ENCODE assay signal across 13 cellular contexts in the genomic region with DNA sequence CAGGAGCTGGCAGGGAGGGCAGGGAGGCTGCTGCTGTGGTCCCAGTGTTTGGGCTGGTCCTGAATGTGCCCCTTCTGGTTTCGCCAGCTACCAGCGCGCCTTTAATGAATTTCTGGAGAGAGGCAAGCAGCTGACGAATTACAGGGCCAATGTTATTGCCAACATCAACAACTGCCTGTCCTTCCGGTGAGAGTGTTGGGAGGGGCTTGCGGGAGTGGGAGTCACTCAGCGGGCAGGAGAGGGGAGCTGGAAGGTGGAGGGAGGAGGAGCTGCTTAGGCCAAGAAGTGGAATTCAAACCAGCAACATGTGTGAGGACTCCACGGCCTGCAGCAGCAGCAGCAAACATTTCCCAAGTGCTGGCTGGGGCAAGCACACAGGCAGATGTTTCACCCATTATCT. TPM values are rescaled to one million over a fixed set of nuclear protein-coding genes. Genes with fewer than 3 reads are reported as not detected.
DNase-seq lines count a peak whose midpoint lies in the region; ATAC-seq, FAIRE-seq and TF ChIP-seq lines count a peak whose summit lies in the region.
"Had no signal": no experiment of that assay in that cellular context is flagged by ENCODE, and none has a peak within 500 bp of the region (broad histone marks: within the 10 kb centered on the region; RNA-seq: fewer than 3 reads in every experiment).

No MANE protein-coding gene starts in this region.

- H3K9ac ChIP-seq in keratinocyte (ENCODE audit: control insufficient read depth, extremely low read depth, insufficient read depth, low read length), result no peak overlapping the region

- H2AFZ ChIP-seq in keratinocyte (ENCODE audit: control insufficient read depth, low read length), result peak overlapping the region; percentile 58

- intact Hi-C loops in transverse colon (cut with DNase I; ENCODE audit: low total_unique reads), result no loop called here

- no peak for TF ChIP-seq EP300 in transverse colon (IDR thresholded peaks at IDR 0.05; ENCODE audit: low read depth)

- in situ Hi-C loops in astrocyte of the cerebellum (cut with HindIII; ENCODE audit: low sequenced_read_pairs) (no loop called here), transverse colon (cut with MboI; ENCODE audit: low pct_ligation_motif_present in 1 of 4, low pct_unique_long_range_greater_than_20kb in 1 of 4, low sequenced_read_pairs in 3 of 4) (no loop called here)

- H3K9me1 ChIP-seq in keratinocyte (ENCODE audit: control insufficient read depth, extremely low read depth, insufficient read depth, low read length), result no peaks in the 10 kb centered on the region

- no peak overlapping the region for H3K4me3 ChIP-seq in astrocyte of the cerebellum (ENCODE audit: low read depth, low read length)
- H3K4me3 ChIP-seq in keratinocyte (ENCODE audit: control insufficient read depth in 2 of 3, extremely low read depth in 1 of 3, insufficient read depth in 2 of 3, low read depth in 1 of 3, low read length in 3 of 3), result no peak overlapping the region
- no peak overlapping the region for H3K4me3 ChIP-seq in transverse colon
- H3K4me3 ChIP-seq: A549, heart left ventricle, upper lobe of left lung had no signal

- no peaks in the 10 kb centered on the region for H3K4me1 Mint-ChIP-seq in glutamatergic neuron (ENCODE audit: low read depth, unreplicated experiment)

- peak; percentile 60 for FAIRE-seq in keratinocyte (lab: Jason Lieb, UNC)
- FAIRE-seq: A549 had no signal

- no peak for TF ChIP-seq POLR2A in transverse colon (IDR thresholded peaks at IDR 0.05)

- H3K79me2 ChIP-seq in keratinocyte (ENCODE audit: control insufficient read depth, insufficient read depth, low read length), result no peaks in the 10 kb centered on the region

- dilution Hi-C loops in keratinocyte (cut with MboI; ENCODE audit: extremely low pct_ligation_motif_present, low sequenced_read_pairs), result no loop called here

- peaks cover 39% of the 10 kb centered on the region for H3K4me1 ChIP-seq in keratinocyte (ENCODE audit: control insufficient read depth, extremely low read depth, insufficient read depth, low read length)
- H3K4me1 ChIP-seq in transverse colon, result peaks cover 7 to 44% (median 12%) of the 10 kb centered on the region in 4 donors

- H4K20me1 ChIP-seq in keratinocyte (ENCODE audit: control insufficient read depth, extremely low read depth, insufficient read depth, low read length), result peaks cover 2% of the 10 kb centered on the region

- H3K36me3 ChIP-seq in keratinocyte (ENCODE audit: control insufficient read depth in 2 of 2, extremely low read depth in 1 of 2, insufficient read depth in 2 of 2, low read length in 2 of 2) (no peaks in the 10 kb centered on the region), transverse colon (no peaks in the 10 kb centered on the region)

- H3K27me3 Mint-ChIP-seq in glutamatergic neuron (ENCODE audit: unreplicated experiment), result peaks cover 21% of the 10 kb centered on the region

- no peak overlapping the region for H3K4me3 Mint-ChIP-seq in glutamatergic neuron (ENCODE audit: unreplicated experiment)

- no peak for ATAC-seq in HG03565 (IDR thresholded peaks at IDR 0.05; ENCODE audit: unreplicated experiment)
- ATAC-seq: A549, heart left ventricle had no signal

- peaks cover 8% of the 10 kb centered on the region for H3K9me3 Mint-ChIP-seq in glutamatergic neuron (ENCODE audit: unreplicated experiment)

- no peak overlapping the region for H3K27ac ChIP-seq in keratinocyte (ENCODE audit: control insufficient read depth, insufficient read depth, low read length)
- peak overlapping the region; percentile 1 to 49 (median 36) for H3K27ac ChIP-seq in transverse colon

- peaks cover 9% of the 10 kb centered on the region for H3K27me3 ChIP-seq in keratinocyte (ENCODE audit: control insufficient read depth, extremely low read depth, insufficient read depth, low read length)
- H3K27me3 ChIP-seq in transverse colon, result peaks cover 10% of the 10 kb centered on the region
- H3K27me3 ChIP-seq: heart left ventricle, upper lobe of left lung had no signal

- H3K9me3 ChIP-seq in keratinocyte (ENCODE audit: control insufficient read depth, low read depth, low read length) (no peaks in the 10 kb centered on the region), transverse colon (no peaks in the 10 kb centered on the region)
- H3K9me3 ChIP-seq: A549, heart left ventricle, upper lobe of left lung had no signal

- TF ChIP-seq CTCF in astrocyte of the cerebellum (IDR thresholded peaks at IDR 0.05; ENCODE audit: low read depth, low read length, missing control alignments) (no peak), keratinocyte (optimal IDR thresholded peaks at IDR 0.05 in 1 of 3, IDR thresholded peaks at IDR 0.05 in 1 of 3, conservative IDR thresholded peaks at IDR 0.05 in 1 of 3; ENCODE audit: extremely low read depth in 1 of 3, insufficient read depth in 2 of 3, low read length in 3 of 3) (no peak), transverse colon (IDR thresholded peaks at IDR 0.05) (no peak), glutamatergic neuron (IDR thresholded peaks at IDR 0.05; ENCODE audit: partially characterized antibody, unreplicated experiment) (no peak)

- peak overlapping the region; percentile 48 for H3K4me2 ChIP-seq in keratinocyte (ENCODE audit: control insufficient read depth, extremely low read depth, insufficient read depth, low read depth, low read length)
- H3K4me2 ChIP-seq: A549 had no signal

- H3K27ac Mint-ChIP-seq in glutamatergic neuron (ENCODE audit: unreplicated experiment), result no peak overlapping the region

- no peaks in the 10 kb centered on the region for H3K36me3 Mint-ChIP-seq in glutamatergic neuron (ENCODE audit: unreplicated experiment)

- WGBS in transverse colon (ENCODE audit: low coverage in 1 of 2), 2 donors, result 58% methylated on average over 8 of the region's 8 CpGs; no CpG with 5 or more reads in 1 of the 2 donors

- DNase-seq in NCI-H2227 (lab: John Stamatoyannopoulos, UW; ENCODE audit: unreplicated experiment) (peak; percentile 27), NCI-H2227 treated with DMSO at 0.1 percent for 48 hours (lab: John Stamatoyannopoulos, UW) (no peak), astrocyte of the cerebellum (ENCODE audit: low read depth) (peak; percentile 63), keratinocyte (ENCODE audit: low read depth, low spot score) (no peak), transverse colon (no peak), glutamatergic neuron (no peak), GDM1 (lab: John Stamatoyannopoulos, UW) (no peak)
- DNase-seq: amniotic stem cell, Kasumi-1, upper lobe of left lung had no signal

RNA-seq across cellular contexts. Expression of a gene that starts 7.7 kb away (rescaled TPM):
- polyA plus RNA-seq in keratinocyte, result 0.57 to 1.8 TPM (median 0.71 TPM) in 3 replicates
- polyA plus RNA-seq in keratinocyte (2011; ENCODE audit: low read depth), result 1.9 TPM
- 0.74 and 1.3 TPM in 2 replicates for polyA plus RNA-seq in keratinocyte (2011; cell fraction: cytosol; rRNA removed)
- polyA plus RNA-seq in keratinocyte (2011; cell fraction: nucleus; rRNA removed), result 3.4 and 4.8 TPM in 2 replicates
- polyA plus RNA-seq in keratinocyte (2012; ENCODE audit: low replicate concordance), result 0.52 and 4.1 TPM in 2 replicates
- 1.9 to 2.0 TPM (median 1.9 TPM) in 3 replicates for polyA minus RNA-seq in keratinocyte
- polyA minus RNA-seq in keratinocyte (2011; cell fraction: cytosol; rRNA and poly(A)+ RNA removed), result 5.6 TPM
- 2.1 and 3.8 TPM in 2 replicates for polyA minus RNA-seq in keratinocyte (2011; cell fraction: nucleus; rRNA and poly(A)+ RNA removed)
- 10 to 100 TPM; 25.1 to 76.3 (median 52.7) TPM for total RNA-seq in transverse colon
- 4.3 TPM for total RNA-seq in glutamatergic neuron (ENCODE audit: unreplicated experiment)

RNA-seq across cellular contexts. Expression of a gene that starts 36.4 kb away (rescaled TPM):
- polyA plus RNA-seq in keratinocyte, result not detected in 3 replicates
- polyA plus RNA-seq in keratinocyte (2011; ENCODE audit: low read depth), result not detected
- polyA plus RNA-seq in keratinocyte (2011; cell fraction: cytosol; rRNA removed), result not detected in 2 replicates
- not detected in 2 replicates for polyA plus RNA-seq in keratinocyte (2011; cell fraction: nucleus; rRNA removed)
- not detected in 2 replicates for polyA plus RNA-seq in keratinocyte (2012; ENCODE audit: low replicate concordance)
- not detected in 3 replicates for polyA minus RNA-seq in keratinocyte
- not detected for polyA minus RNA-seq in keratinocyte (2011; cell fraction: cytosol; rRNA and poly(A)+ RNA removed)
- not detected in 2 replicates for polyA minus RNA-seq in keratinocyte (2011; cell fraction: nucleus; rRNA and poly(A)+ RNA removed)
- 10 to 100 TPM; 15.2 to 49.0 (median 30.3) TPM for total RNA-seq in transverse colon
- 0.81 TPM for total RNA-seq in glutamatergic neuron (ENCODE audit: unreplicated experiment)

RNA-seq across cellular contexts. Expression of a gene that starts 47.0 kb away (rescaled TPM):
- polyA plus RNA-seq in keratinocyte, result not detected in 3 replicates
- polyA plus RNA-seq in keratinocyte (2011; ENCODE audit: low read depth), result not detected
- not detected in 2 replicates for polyA plus RNA-seq in keratinocyte (2011; cell fraction: cytosol; rRNA removed)
- not detected in 2 replicates for polyA plus RNA-seq in keratinocyte (2011; cell fraction: nucleus; rRNA removed)
- not detected in 2 replicates for polyA plus RNA-seq in keratinocyte (2012; ENCODE audit: low replicate concordance)
- not detected in 3 replicates for polyA minus RNA-seq in keratinocyte
- polyA minus RNA-seq in keratinocyte (2011; cell fraction: cytosol; rRNA and poly(A)+ RNA removed), result not detected
- polyA minus RNA-seq in keratinocyte (2011; cell fraction: nucleus; rRNA and poly(A)+ RNA removed), result not detected in 2 replicates
- total RNA-seq in transverse colon (not detected), glutamatergic neuron (ENCODE audit: unreplicated experiment) (not detected)
- total RNA-seq: heart left ventricle, upper lobe of left lung had no signal
- polyA plus RNA-seq: A549 had no signal

Comparison
In these comparisons a context has a peak if more than half of its experiments do, and no peak if none do; other contexts are left out.
1. DNase-seq: peak in NCI-H2227 (single experiment) and astrocyte of the cerebellum (single experiment); none in NCI-H2227 treated with DMSO at 0.1 percent for 48 hours (single experiment), keratinocyte (single experiment), transverse colon (single experiment), glutamatergic neuron (single experiment) and GDM1 (single experiment).